ENCODE assay signal across 9 cellular contexts in genomic region chr1:938088-938683, GRCh38. TPM values are rescaled to one million over a fixed set of nuclear protein-coding genes. Genes with fewer than 3 reads are reported as not detected.
DNase-seq lines count a peak whose midpoint lies in the region; ATAC-seq and TF ChIP-seq lines count a peak whose summit lies in the region.
"Had no signal": no experiment of that assay in that cellular context is flagged by ENCODE, and none has a peak within 500 bp of the region (broad histone marks: within the 10 kb centered on the region; RNA-seq: fewer than 3 reads in every experiment).

No MANE protein-coding gene starts in this region.

- H3K4me1 Mint-ChIP-seq in endodermal cell (peaks cover 23% of the 10 kb centered on the region), osteocyte (ENCODE audit: unreplicated experiment) (peaks cover 38% of the 10 kb centered on the region)

- H3K4me3 ChIP-seq in endodermal cell (ENCODE audit: low read length), result no peak overlapping the region

- peaks cover 29% of the 10 kb centered on the region for H3K4me1 ChIP-seq in endodermal cell (ENCODE audit: control insufficient read depth, insufficient read depth, low read length)

- H3K9ac ChIP-seq in endodermal cell (ENCODE audit: extremely low read depth, low read length, poor library complexity, severe bottlenecking), result no peak overlapping the region

- DNase-seq in EH (ENCODE audit: low read depth), result peak; percentile 65
- DNase-seq in NCI-H226, result peak; percentile 69
- no peak for DNase-seq in endodermal cell
- DNase-seq in osteocyte (ENCODE audit: extremely low spot score, unreplicated experiment), result no peak
- no peak for DNase-seq in NCI-H2107 (lab: John Stamatoyannopoulos, UW)
- no peak for DNase-seq in SIG-M5 treated with dmso at 0.1 percent for 504 hours (lab: John Stamatoyannopoulos, UW; ENCODE audit: unreplicated experiment)
- DNase-seq: T-cell had no signal

- no peak for ATAC-seq in activated CD4-positive, CD25-positive, alpha-beta regulatory T cell treated with anti-CD3 and anti-CD28 coated beads, Interleukin-2, amount 50 U/mL, for 24 hours
- no peak for ATAC-seq in HG03442 (IDR thresholded peaks at IDR 0.05; ENCODE audit: unreplicated experiment)
- ATAC-seq: T-cell had no signal

- H3K36me3 ChIP-seq in endodermal cell (ENCODE audit: control insufficient read depth, insufficient read depth, low read length), result no peaks in the 10 kb centered on the region

- no peaks in the 10 kb centered on the region for H3K9me3 Mint-ChIP-seq in endodermal cell
- H3K9me3 Mint-ChIP-seq in osteocyte (ENCODE audit: unreplicated experiment), result no peaks in the 10 kb centered on the region
- H3K9me3 Mint-ChIP-seq: T-cell had no signal

- WGBS in endodermal cell (ENCODE audit: insufficient coverage in 1 of 2, insufficient read length in 1 of 2), 2 experiments, result 88 to 100% methylated on average over 1 to 15 of the region's 15 CpGs

- H3K27me3 ChIP-seq in endodermal cell (ENCODE audit: control insufficient read depth, insufficient read depth, low read length, poor library complexity, severe bottlenecking), result peaks cover 31% of the 10 kb centered on the region

- H3K36me3 Mint-ChIP-seq in endodermal cell (ENCODE audit: low read depth) (no peaks in the 10 kb centered on the region), osteocyte (ENCODE audit: unreplicated experiment) (no peaks in the 10 kb centered on the region)
- H3K36me3 Mint-ChIP-seq: T-cell had no signal

- H3K27ac Mint-ChIP-seq in endodermal cell, result no peak overlapping the region
- H3K27ac Mint-ChIP-seq in osteocyte (ENCODE audit: unreplicated experiment), result no peak overlapping the region
- H3K27ac Mint-ChIP-seq: T-cell had no signal

- H3K9me3 ChIP-seq in endodermal cell (ENCODE audit: control insufficient read depth, low read length), result no peaks in the 10 kb centered on the region

- TF ChIP-seq CTCF in endodermal cell (conservative IDR thresholded peaks at IDR 0.05) (peak; percentile 39), osteocyte (IDR thresholded peaks at IDR 0.05) (peak; percentile 29)

- H3K27ac ChIP-seq in endodermal cell (ENCODE audit: low read depth, low read length), result no peak overlapping the region

- H3K4me3 Mint-ChIP-seq in endodermal cell (no peak overlapping the region), osteocyte (ENCODE audit: unreplicated experiment) (no peak overlapping the region)

- H3K27me3 Mint-ChIP-seq in endodermal cell (ENCODE audit: insufficient read depth) (peaks cover 35% of the 10 kb centered on the region), osteocyte (ENCODE audit: unreplicated experiment) (no peaks in the 10 kb centered on the region)

RNA-seq across cellular contexts. Expression of gene SAMD11, which starts 14.5 kb away (rescaled TPM):
- 100 to 1,000 TPM; 152 to 156 TPM for total RNA-seq in endodermal cell
- 28.0 TPM for polyA plus RNA-seq in endodermal cell (2013, experiment 1 of 2)
- polyA plus RNA-seq in endodermal cell (2013, experiment 2 of 2), result 26.1 TPM
- total RNA-seq in osteocyte, result 16.6 and 19.5 TPM in 2 replicates

RNA-seq across cellular contexts. Expression of gene NOC2L, which starts 20.9 kb away (rescaled TPM):
- total RNA-seq in endodermal cell (10 to 100 TPM; 83.5 to 97.3 TPM), osteocyte (60.5 and 63.3 TPM in 2 replicates)
- polyA plus RNA-seq in endodermal cell (2013, experiment 1 of 2), result 62.0 TPM
- 55.3 TPM for polyA plus RNA-seq in endodermal cell (2013, experiment 2 of 2)

RNA-seq across cellular contexts. Expression of gene KLHL17, which starts 22.2 kb away (rescaled TPM):
- 10 to 100 TPM; 49.2 to 58.2 TPM for total RNA-seq in endodermal cell
- polyA plus RNA-seq in endodermal cell (2013, experiment 1 of 2), result 41.1 TPM
- polyA plus RNA-seq in endodermal cell (2013, experiment 2 of 2), result 32.2 TPM
- 26.6 and 31.7 TPM in 2 replicates for total RNA-seq in osteocyte

RNA-seq across cellular contexts. Expression of gene PLEKHN1, which starts 28.1 kb away (rescaled TPM):
- total RNA-seq in endodermal cell (1 to 10 TPM; 1.5 to 4.6 TPM), osteocyte (0.21 TPM in 2 replicates)
- not detected for polyA plus RNA-seq in endodermal cell (2013, experiment 1 of 2)
- polyA plus RNA-seq in endodermal cell (2013, experiment 2 of 2), result 0.29 TPM

RNA-seq across cellular contexts. Expression of gene PERM1, which starts 43.7 kb away (rescaled TPM):
- not detected for total RNA-seq in endodermal cell
- polyA plus RNA-seq in endodermal cell (2013, experiment 1 of 2), result not detected
- polyA plus RNA-seq in endodermal cell (2013, experiment 2 of 2), result not detected
- 0.13 TPM in 1 of 2 replicates, not detected in the other for total RNA-seq in osteocyte
- total RNA-seq: T-cell had no signal

Comparison
In these comparisons a context has a peak if more than half of its experiments do, and no peak if none do; other contexts are left out.
1. DNase-seq: peak in EH (single experiment) and NCI-H226 (single experiment); none in endodermal cell (single experiment), osteocyte (single experiment), NCI-H2107 (single experiment) and SIG-M5 treated with dmso at 0.1 percent for 504 hours (single experiment).